Comparison of ENCODE assay signal across 25 cellular contexts in the genomic region with DNA sequence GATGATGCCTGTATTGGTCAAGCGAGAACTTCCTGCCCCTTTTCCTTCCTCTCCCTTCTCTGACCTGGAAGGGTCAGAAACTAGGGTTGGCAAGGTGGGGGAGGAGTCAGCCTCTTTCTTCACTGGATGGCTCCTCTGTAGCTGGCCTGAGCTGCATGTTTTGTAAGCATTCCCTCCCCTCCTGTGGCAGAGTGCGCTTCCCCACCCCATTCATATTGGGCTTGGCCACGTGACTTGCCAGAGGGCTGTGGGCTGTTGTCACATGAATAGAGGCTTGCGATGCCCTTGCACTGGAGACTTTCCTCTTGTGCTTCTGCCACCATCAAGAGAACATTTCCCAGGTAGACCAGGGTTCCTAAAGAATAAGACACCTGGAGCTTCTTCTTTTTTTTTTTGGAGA.
DNase-seq lines count a peak whose midpoint lies in the region; ATAC-seq, FAIRE-seq and TF ChIP-seq lines count a peak whose summit lies in the region.
"Had no signal": no experiment of that assay in that cellular context is flagged by ENCODE, and none has a peak within 500 bp of the region (broad histone marks: within the 10 kb centered on the region; RNA-seq: fewer than 3 reads in every experiment).

No MANE protein-coding gene starts in this region.

- H3K27ac ChIP-seq in H1 (ENCODE audit: low read depth, low read length) = no peak overlapping the region
- H3K27ac ChIP-seq: A549; BLaER1 treated with 17β-estradiol and CSF1 and Interleukin-3, amounts not matched to agents 10 nM and 100 nM; GM23248 had no signal

- H3K23me2 ChIP-seq in H1 (ENCODE audit: low read depth, low read length) = no peaks in the 10 kb centered on the region

- no peaks in the 10 kb centered on the region for H3K36me3 ChIP-seq in H1 (ENCODE audit: control insufficient read depth in 2 of 4, insufficient read depth in 4 of 4, low read length in 3 of 4)
- H3K36me3 ChIP-seq: BE2C; BLaER1 treated with 17β-estradiol and CSF1 and Interleukin-3, amounts not matched to agents 10 nM and 100 nM had no signal

- H3K23ac ChIP-seq in H1 (ENCODE audit: insufficient read length) = no peak overlapping the region

- no peak for TF ChIP-seq EP300 in H1 (IDR thresholded peaks at IDR 0.05; ENCODE audit: borderline replicate concordance in 1 of 2, low read depth in 2 of 2, low read length in 2 of 2)

- no peak overlapping the region for H4K8ac ChIP-seq in H1 (ENCODE audit: extremely low read depth, insufficient read depth, low read length)

- TF ChIP-seq POLR2A in H1 (IDR thresholded peaks at IDR 0.05; ENCODE audit: control extremely low read depth in 1 of 2, low read depth in 2 of 2, low read length in 2 of 2) = no peak

- no peak overlapping the region for H4K91ac ChIP-seq in H1 (replicated peaks; ENCODE audit: insufficient read length, low read length)

- no peaks in the 10 kb centered on the region; the same call in 1 of the 2 replicates for H3K79me1 ChIP-seq in H1 (ENCODE audit: low read depth, low read length)

- TF ChIP-seq RAD21 in H1 (IDR thresholded peaks at IDR 0.05 in 1 of 2, conservative IDR thresholded peaks at IDR 0.05 in 1 of 2; ENCODE audit: low read depth in 2 of 2, low read length in 2 of 2) = no peak

- H3K9me3 ChIP-seq in H1 (ENCODE audit: insufficient read depth in 2 of 2, low read depth in 1 of 2, low read length in 1 of 2) = no peaks in the 10 kb centered on the region
- H3K9me3 ChIP-seq: A549, BE2C had no signal

- 0 out of 2 replicates have a peak overlapping the region, but pooled peaks have one; percentile 52 for H2AFZ ChIP-seq in H1 (ENCODE audit: low read length)
- H2AFZ ChIP-seq: GM23248 had no signal

- 0 out of 2 replicates have a peak overlapping the region, but pooled peaks have one; percentile 12 for H2BK12ac ChIP-seq in H1 (ENCODE audit: low read depth, low read length)

- no peak overlapping the region for H3K14ac ChIP-seq in H1 (ENCODE audit: insufficient read length)

- no peak overlapping the region for H2AK5ac ChIP-seq in H1 (ENCODE audit: low read depth, low read length)

- no peak overlapping the region for H3K4ac ChIP-seq in H1 (replicated peaks; ENCODE audit: insufficient read length, low read depth, low read length)

- no peak overlapping the region for H3K18ac ChIP-seq in H1 (ENCODE audit: extremely low read depth, low read length)

- H3K4me1 ChIP-seq in H1 (replicated peaks in 1 of 4; ENCODE audit: control insufficient read depth in 3 of 4, insufficient read depth in 4 of 4, low read length in 3 of 4) = peaks cover 0 to 4% (median 4%) of the 10 kb centered on the region in 4 experiments; a peak in 5 of 7 replicates
- H3K4me1 ChIP-seq: A549; BE2C; BLaER1 treated with 17β-estradiol and CSF1 and Interleukin-3, amounts not matched to agents 10 nM and 100 nM had no signal

- H4K20me1 ChIP-seq in H1 (replicated peaks in 1 of 2; ENCODE audit: control insufficient read depth in 1 of 2, insufficient read depth in 2 of 2, low read length in 2 of 2) = no peaks in the 10 kb centered on the region
- H4K20me1 ChIP-seq: BLaER1 treated with 17β-estradiol and CSF1 and Interleukin-3, amounts not matched to agents 10 nM and 100 nM had no signal

- in situ Hi-C loops in SK-MEL-5 (cut with HindIII; ENCODE audit: low pct_unique_long_range_greater_than_20kb, low sequenced_read_pairs) = no loop called here

- no peak for FAIRE-seq in H1 (lab: Jason Lieb, UNC)
- FAIRE-seq: A549, GM12878, GM19239 had no signal

- no peak overlapping the region for H4K5ac ChIP-seq in H1 (ENCODE audit: insufficient read length, low read depth, low read length)

- DNase-seq in ELF-1 (ENCODE audit: low read depth, low spot score) (peak; percentile 57), SK-MEL-5 (ENCODE audit: low read depth, low spot score) (peak; percentile 33), H1 (ENCODE audit: low read depth in 1 of 2, low spot score in 2 of 2) (no peak), posterior vena cava (ENCODE audit: low spot score) (peak; percentile 23), DMS 273 treated with DMSO at 0.1 percent for 48 hours (lab: John Stamatoyannopoulos, UW) (no peak), mucosa of gallbladder (ENCODE audit: low spot score) (no peak)
- DNase-seq: 8988T; ACHN; AML-193; BE2C; Calu3; CD4-positive, alpha-beta T cell; CD8-positive, alpha-beta memory T cell; DMS153; DND-41; GDM1; GM23248; H9 had no signal

- no peak overlapping the region for H2BK120ac ChIP-seq in H1 (replicated peaks; ENCODE audit: low read depth, low read length)

- H3K4me3 ChIP-seq in H1 (ENCODE audit: extremely low read depth in 1 of 4, insufficient read depth in 2 of 4, low read depth in 3 of 4, low read length in 4 of 4) = no peak overlapping the region
- H3K4me3 ChIP-seq: A549; BLaER1 treated with 17β-estradiol and CSF1 and Interleukin-3, amounts not matched to agents 10 nM and 100 nM; GM12878; GM23248 had no signal

- intact Hi-C loops in posterior vena cava (cut with DNase I) = no loop called here

- ATAC-seq in GM18498 (IDR thresholded peaks at IDR 0.05; ENCODE audit: unreplicated experiment) (no peak), GM18502 (IDR thresholded peaks at IDR 0.05; ENCODE audit: poor library complexity, unreplicated experiment) (no peak)
- ATAC-seq: A549, GM12878, HCT116 had no signal

- no peaks in the 10 kb centered on the region for H3K79me2 ChIP-seq in H1 (ENCODE audit: control insufficient read depth in 1 of 2, insufficient read depth in 2 of 2, low read length in 2 of 2)

- CTCF ChIA-PET in H1 (lab: Charles Lee; ENCODE audit: partially characterized antibody) = interaction anchor here (0.8 to 1.9 kb wide), 5 partner anchors 9 to 913 kb away, joined by 3 to 5 read pairs (median 3); no protein-coding TSS in a partner anchor

- no peak overlapping the region for H2BK5ac ChIP-seq in H1 (ENCODE audit: low read depth, low read length)

- H3K27me3 ChIP-seq in H1 (replicated peaks in 1 of 4; ENCODE audit: control insufficient read depth in 3 of 4, extremely low read depth in 1 of 4, insufficient read depth in 3 of 4, low read length in 3 of 4) = no peaks in the 10 kb centered on the region
- H3K27me3 ChIP-seq: BE2C; BLaER1 treated with 17β-estradiol and CSF1 and Interleukin-3, amounts not matched to agents 10 nM and 100 nM had no signal

- H2BK20ac ChIP-seq in H1 (ENCODE audit: low read length) = no peak overlapping the region

- POLR2A ChIA-PET in H1 (lab: Charles Lee; ENCODE audit: partially characterized antibody) = interaction anchor here (1.2 kb wide), 1 partner anchor 122 kb away, joined by 3 read pairs; no protein-coding TSS in a partner anchor

- no peak overlapping the region for H2BK15ac ChIP-seq in H1 (ENCODE audit: low read length)

- no peak overlapping the region for H3K4me2 ChIP-seq in H1 (ENCODE audit: insufficient read depth in 1 of 2, low read depth in 2 of 2, low read length in 2 of 2)
- H3K4me2 ChIP-seq: A549; BLaER1 treated with 17β-estradiol and CSF1 and Interleukin-3, amounts not matched to agents 10 nM and 100 nM had no signal

- WGBS in H1 (ENCODE audit: extremely low coverage in 1 of 2, insufficient coverage in 1 of 2, insufficient read length in 1 of 2, insufficient replicate concordance in 2 of 2, low coverage in 1 of 2, low lambda C conversion rate in 2 of 2, missing lambda C conversion rate in 1 of 2), 2 experiments = 86% methylated on average over 4 of the region's 4 CpGs; no CpG with 5 or more reads in 1 of the 2 experiments

- no peak for TF ChIP-seq CTCF in H1 (IDR thresholded peaks at IDR 0.05; ENCODE audit: control extremely low read depth in 1 of 3, insufficient read depth in 1 of 3, low read depth in 1 of 3, low read length in 3 of 3)

- H3K9ac ChIP-seq in H1 (replicated peaks in 1 of 4; ENCODE audit: extremely low read depth in 1 of 4, low read depth in 3 of 4, low read length in 3 of 4) = no peak overlapping the region
- H3K9ac ChIP-seq: BLaER1 treated with 17β-estradiol and CSF1 and Interleukin-3, amounts not matched to agents 10 nM and 100 nM; GM23248 had no signal

- no peak overlapping the region for H3K56ac ChIP-seq in H1 (replicated peaks; ENCODE audit: insufficient read length, low read depth, low read length)

TF ChIP-seq in H1, 55 proteins besides CTCF, POLR2A, EP300 and RAD21:
- TF ChIP-seq HDAC6 (IDR thresholded peaks at IDR 0.05; ENCODE audit: low read depth, low read length) = no peak

Comparison
In these comparisons a context has a peak if more than half of its experiments do, and no peak if none do; other contexts are left out.
1. DNase-seq: peak in ELF-1 (single experiment), SK-MEL-5 (single experiment) and posterior vena cava (single experiment); none in H1 (0 of 2), DMS 273 treated with DMSO at 0.1 percent for 48 hours (single experiment) and mucosa of gallbladder (single experiment).